In genomic region chr2:240686460-240686859, GRCh38 we compare ENCODE assay signal across 20 cellular contexts. TPM values are rescaled to one million over a fixed set of nuclear protein-coding genes. Genes with fewer than 3 reads are reported as not detected.
DNase-seq lines count a peak whose midpoint lies in the region; TF ChIP-seq lines count a peak whose summit lies in the region.
"Had no signal": no experiment of that assay in that cellular context is flagged by ENCODE, and none has a peak within 500 bp of the region (broad histone marks: within the 10 kb centered on the region; RNA-seq: fewer than 3 reads in every experiment).

No MANE protein-coding gene starts in this region.

- DNase-seq in GM10266 (ENCODE audit: extremely low spot score), result peak; percentile 27
- DNase-seq in OCI-M1 (lab: John Stamatoyannopoulos, UW), result peak; percentile 11
- DNase-seq in nephron progenitor cell, result no peak
- DNase-seq in SK-N-DZ (ENCODE audit: low spot score), result no peak
- DNase-seq in NCI-H2107 (lab: John Stamatoyannopoulos, UW), result no peak
- no peak for DNase-seq in NCI-H82 (lab: John Stamatoyannopoulos, UW)
- DNase-seq: activated CD4-positive, alpha-beta T cell treated with anti-CD3 and anti-CD28 coated beads, Interleukin-2, amount 10 ng/mL, durations not matched to agents 7 days and 5 days; activated naive CD4-positive, alpha-beta T cell; CD4-positive, CD25-positive, alpha-beta regulatory T cell; central memory CD4-positive, alpha-beta T cell; GM23248; heart right ventricle; NCI-H345; SIG-M5; substantia nigra; T-cell; uterus had no signal

- peak overlapping the region; percentile 7 for H3K4me3 Mint-ChIP-seq in nephron progenitor cell
- H3K4me3 Mint-ChIP-seq: activated CD4-positive, alpha-beta T cell treated with anti-CD3 and anti-CD28 coated beads, Interleukin-2, amount 10 ng/mL, durations not matched to agents 7 days and 5 days; neural crest cell; T-cell had no signal

- peak overlapping the region; percentile 83 for H3K27ac Mint-ChIP-seq in nephron progenitor cell
- H3K27ac Mint-ChIP-seq: activated CD4-positive, alpha-beta T cell treated with anti-CD3 and anti-CD28 coated beads, Interleukin-2, amount 10 ng/mL, durations not matched to agents 7 days and 5 days; CD4-positive, CD25-positive, alpha-beta regulatory T cell; T-cell had no signal

- no peaks in the 10 kb centered on the region for H3K36me3 Mint-ChIP-seq in nephron progenitor cell (ENCODE audit: low read depth)
- H3K36me3 Mint-ChIP-seq: CD4-positive, CD25-positive, alpha-beta regulatory T cell; T-cell had no signal

- H3K4me1 Mint-ChIP-seq in nephron progenitor cell, result peaks cover 22% of the 10 kb centered on the region
- H3K4me1 Mint-ChIP-seq: neural crest cell had no signal

- peaks cover 5% of the 10 kb centered on the region for H3K27me3 Mint-ChIP-seq in nephron progenitor cell (ENCODE audit: low read depth, poor library complexity)
- H3K27me3 Mint-ChIP-seq: activated CD4-positive, alpha-beta T cell treated with anti-CD3 and anti-CD28 coated beads, Interleukin-2, amount 10 ng/mL, durations not matched to agents 7 days and 5 days; CD4-positive, CD25-positive, alpha-beta regulatory T cell; T-cell had no signal

- peak overlapping the region; percentile 42 for H3K27ac ChIP-seq in C4-2B
- H3K27ac ChIP-seq: GM23248, heart right ventricle, uterus had no signal

- TF ChIP-seq CTCF in C4-2B (conservative IDR thresholded peaks at IDR 0.05), result no peak
- no peak for TF ChIP-seq CTCF in GM10266 (IDR thresholded peaks at IDR 0.05; ENCODE audit: control insufficient read depth, insufficient read depth, low read depth, missing control alignments)
- no peak for TF ChIP-seq CTCF in nephron progenitor cell (IDR thresholded peaks at IDR 0.05)

- H3K9me3 Mint-ChIP-seq in nephron progenitor cell, result no peaks in the 10 kb centered on the region
- H3K9me3 Mint-ChIP-seq: activated CD4-positive, alpha-beta T cell treated with anti-CD3 and anti-CD28 coated beads, Interleukin-2, amount 10 ng/mL, durations not matched to agents 7 days and 5 days; CD4-positive, CD25-positive, alpha-beta regulatory T cell; neural crest cell; T-cell had no signal

RNA-seq across cellular contexts. Expression of gene AQP12B, which starts 3.8 kb away (rescaled TPM):
- polyA plus RNA-seq in SK-N-DZ (2014; cell fraction: cytosol; rRNA removed), result not detected in 2 replicates
- 0.31 TPM in 1 of 2 replicates, not detected in the other for polyA plus RNA-seq in SK-N-DZ (2014; cell fraction: nucleus; rRNA removed)
- polyA plus RNA-seq: CD4-positive, CD25-positive, alpha-beta regulatory T cell; GM23248; liver had no signal

RNA-seq across cellular contexts. Expression of gene AQP12A, which starts 5.2 kb away (rescaled TPM):
- polyA plus RNA-seq in SK-N-DZ (2014; cell fraction: cytosol; rRNA removed), result not detected in 2 replicates
- not detected in 2 replicates for polyA plus RNA-seq in SK-N-DZ (2014; cell fraction: nucleus; rRNA removed)
- polyA plus RNA-seq: CD4-positive, CD25-positive, alpha-beta regulatory T cell; GM23248; heart right ventricle; liver had no signal

Comparison
In these comparisons a context has a peak if more than half of its experiments do, and no peak if none do; other contexts are left out.
1. DNase-seq: peak in GM10266 (single experiment) and OCI-M1 (single experiment); none in nephron progenitor cell (single experiment), SK-N-DZ (single experiment), NCI-H2107 (single experiment) and NCI-H82 (single experiment).